In genomic region chr12:12267801-12268200, GRCh38 we compare ENCODE assay signal across 1 cellular context.
TF ChIP-seq lines count a peak whose summit lies in the region.

No MANE protein-coding gene starts in this region.

TF ChIP-seq in HEK293, 187 proteins besides CTCF, POLR2A, EP300 and RAD21 (continued from another document):
- TF ChIP-seq ZNF645 (tag by site-specific recombination; IDR thresholded peaks at IDR 0.05), result no peak
- no peak for TF ChIP-seq ZBTB1 (tag by site-specific recombination; IDR thresholded peaks at IDR 0.05)
- TF ChIP-seq OSR2 (tag by site-specific recombination; IDR thresholded peaks at IDR 0.05), result no peak
- TF ChIP-seq ZNF214 (tag by site-specific recombination; IDR thresholded peaks at IDR 0.05; ENCODE audit: borderline replicate concordance), result no peak
- TF ChIP-seq ZNF701 (tag by site-specific recombination; IDR thresholded peaks at IDR 0.05), result no peak
- TF ChIP-seq INSM2 (tag by site-specific recombination; IDR thresholded peaks at IDR 0.05), result no peak
TF ChIP-seq in HEK293: peak in this region for 0.
